1 cellular context compared by ENCODE assay signal in the genomic region with DNA sequence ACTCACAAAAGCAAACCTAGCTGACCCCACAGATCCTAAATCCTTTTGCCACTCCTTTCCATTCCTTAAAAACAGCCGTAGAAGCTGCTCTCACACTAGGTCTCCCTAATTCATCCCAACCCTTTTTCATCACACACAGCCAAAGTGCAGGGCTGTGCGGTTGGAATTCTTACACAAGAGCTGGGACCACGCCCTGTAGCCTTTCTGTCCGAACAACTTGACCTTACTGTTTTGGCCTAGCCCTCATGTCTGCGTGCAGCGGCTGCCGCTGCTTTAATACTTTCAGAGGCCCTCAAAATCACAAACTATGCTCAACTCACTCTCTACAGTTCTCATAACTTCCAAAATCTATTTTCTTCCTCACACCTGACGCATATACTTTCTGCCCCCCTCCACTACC. TPM values are rescaled to one million over a fixed set of nuclear protein-coding genes. Genes with fewer than 3 reads are reported as not detected.
"Had no signal": no experiment of that assay in that cellular context is flagged by ENCODE, and none has a peak within 500 bp of the region (broad histone marks: within the 10 kb centered on the region; RNA-seq: fewer than 3 reads in every experiment).

No MANE protein-coding gene starts in this region.

RNA-seq across cellular contexts. Expression of a gene that starts 3.8 kb away (rescaled TPM):
- total RNA-seq: HFFc6 had no signal
